ENCODE assay signal across 20 cellular contexts in the genomic region with DNA sequence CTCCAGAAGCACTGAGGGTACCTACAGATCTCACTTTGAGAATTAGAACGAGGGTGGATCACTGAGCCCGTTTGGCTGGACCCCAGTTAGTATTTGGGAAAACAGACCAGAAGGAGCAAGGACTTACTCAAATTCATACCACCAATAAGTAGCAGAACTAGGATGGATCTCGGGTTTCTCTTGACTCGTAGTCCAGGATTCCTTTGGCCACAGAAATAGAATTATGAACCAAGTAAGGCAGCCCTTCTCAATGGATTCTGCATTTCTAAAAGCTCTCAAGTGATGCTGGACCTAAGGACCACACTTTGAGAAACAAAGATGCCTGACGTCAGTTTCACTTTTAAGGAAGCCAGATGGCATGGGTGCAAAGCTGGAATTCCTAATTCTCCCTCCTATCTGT.
DNase-seq lines count a peak whose midpoint lies in the region; ATAC-seq and TF ChIP-seq lines count a peak whose summit lies in the region.
"Had no signal": no experiment of that assay in that cellular context is flagged by ENCODE, and none has a peak within 500 bp of the region (broad histone marks: within the 10 kb centered on the region; RNA-seq: fewer than 3 reads in every experiment).

No MANE protein-coding gene starts in this region.

- 60 to 68% methylated on average over 5 of the region's 5 CpGs for WGBS in body of pancreas, 2 donors
- WGBS in heart right ventricle, 2 donors: 89 to 92% methylated on average over 5 of the region's 5 CpGs

- H3K27ac ChIP-seq in body of pancreas: no peak overlapping the region
- H3K27ac ChIP-seq in heart right ventricle: no peak overlapping the region
- H3K27ac ChIP-seq in left lung: no peak overlapping the region
- H3K27ac ChIP-seq: 22Rv1; BLaER1 treated with 17β-estradiol and CSF1 and Interleukin-3, amounts not matched to agents 10 nM and 100 nM had no signal

- intact Hi-C loops in body of pancreas (cut with DNase I): no loop called here
- intact Hi-C loops in heart right ventricle (cut with DNase I): no loop called here
- intact Hi-C loops in left lung (cut with DNase I): no loop called here

- DNase-seq in DMS79 treated with DMSO at 0.1 percent for 48 hours (lab: John Stamatoyannopoulos, UW) (peak; percentile 53), DMS79 (lab: John Stamatoyannopoulos, UW) (no peak), adipocyte (ENCODE audit: low read depth) (peak; percentile 20), fibroblast of the aortic adventitia (ENCODE audit: low read depth) (peak; percentile 40), body of pancreas (no peak), heart right ventricle (no peak), NCI-H82 (lab: John Stamatoyannopoulos, UW) (no peak), left lung (no peak)
- DNase-seq: CD4-positive, alpha-beta T cell; DMS53; GF-D8; H7; KG1; MG63; NCI-H2029; NCI-H774; NK-92 treated with Interleukin-12 subunit alpha and Interleukin-12 subunit beta, amount 100 ng/mL, for 24 hours; PC-3 had no signal

- TF ChIP-seq CTCF in fibroblast of the aortic adventitia (IDR thresholded peaks at IDR 0.05; ENCODE audit: insufficient read depth, low read length) (no peak), body of pancreas (IDR thresholded peaks at IDR 0.05) (no peak), heart right ventricle (IDR thresholded peaks at IDR 0.05) (no peak), left lung (IDR thresholded peaks at IDR 0.05) (no peak)

- ATAC-seq in body of pancreas (no peak), heart right ventricle (no peak), left lung (no peak)
- ATAC-seq: PC-3 had no signal

- H3K4me3 ChIP-seq in adipocyte (ENCODE audit: low read length): no peak overlapping the region
- no peak overlapping the region for H3K4me3 ChIP-seq in fibroblast of the aortic adventitia (ENCODE audit: low read depth, low read length)
- no peak overlapping the region for H3K4me3 ChIP-seq in body of pancreas
- H3K4me3 ChIP-seq in heart right ventricle: no peak overlapping the region
- H3K4me3 ChIP-seq in left lung: no peak overlapping the region
- H3K4me3 ChIP-seq: BLaER1 treated with 17β-estradiol and CSF1 and Interleukin-3, amounts not matched to agents 10 nM and 100 nM; MG63 had no signal

- TF ChIP-seq POLR2A in body of pancreas (IDR thresholded peaks at IDR 0.05): no peak

- no peaks in the 10 kb centered on the region for H3K27me3 ChIP-seq in adipocyte (replicated peaks; ENCODE audit: control insufficient read depth, insufficient read depth, low read length)
- H3K27me3 ChIP-seq in body of pancreas: no peaks in the 10 kb centered on the region
- no peaks in the 10 kb centered on the region for H3K27me3 ChIP-seq in heart right ventricle
- H3K27me3 ChIP-seq in left lung: no peaks in the 10 kb centered on the region
- H3K27me3 ChIP-seq: MG63 had no signal

- H3K9me3 ChIP-seq in adipocyte (ENCODE audit: control insufficient read depth, low read length): no peaks in the 10 kb centered on the region
- no peaks in the 10 kb centered on the region for H3K9me3 ChIP-seq in body of pancreas
- no peaks in the 10 kb centered on the region for H3K9me3 ChIP-seq in heart right ventricle
- no peaks in the 10 kb centered on the region for H3K9me3 ChIP-seq in left lung
- H3K9me3 ChIP-seq: BLaER1 treated with 17β-estradiol and CSF1 and Interleukin-3, amounts not matched to agents 10 nM and 100 nM; MG63 had no signal

- no peak overlapping the region for H3K9ac ChIP-seq in adipocyte (ENCODE audit: low read length)
- H3K9ac ChIP-seq: BLaER1 treated with 17β-estradiol and CSF1 and Interleukin-3, amounts not matched to agents 10 nM and 100 nM had no signal

- no peaks in the 10 kb centered on the region for H3K36me3 ChIP-seq in adipocyte (ENCODE audit: control insufficient read depth, insufficient read depth, low read length, severe bottlenecking)
- H3K36me3 ChIP-seq in body of pancreas (replicated peaks in 1 of 2; ENCODE audit: insufficient read depth in 1 of 2, low read depth in 2 of 2): no peaks in the 10 kb centered on the region
- no peaks in the 10 kb centered on the region for H3K36me3 ChIP-seq in heart right ventricle
- H3K36me3 ChIP-seq in left lung: no peaks in the 10 kb centered on the region
- H3K36me3 ChIP-seq: BLaER1 treated with 17β-estradiol and CSF1 and Interleukin-3, amounts not matched to agents 10 nM and 100 nM; MG63 had no signal

- H3K4me1 ChIP-seq in adipocyte (ENCODE audit: control insufficient read depth, insufficient read depth, low read length) (peaks cover 19% of the 10 kb centered on the region), body of pancreas (no peaks in the 10 kb centered on the region), heart right ventricle (peaks cover 0 to 26% (median 9%) of the 10 kb centered on the region in 9 donors), left lung (no peaks in the 10 kb centered on the region)

Comparison
In these comparisons a context has a peak if more than half of its experiments do, and no peak if none do; other contexts are left out.
1. DNase-seq: peak in DMS79 treated with DMSO at 0.1 percent for 48 hours (single experiment), adipocyte (single experiment) and fibroblast of the aortic adventitia (single experiment); none in DMS79 (single experiment), body of pancreas (0 of 4), heart right ventricle (0 of 2), NCI-H82 (single experiment) and left lung (0 of 2).